Comparison of ENCODE assay signal across 8 cellular contexts in genomic region chr7:105849122-105849855, GRCh38. TPM values are rescaled to one million over a fixed set of nuclear protein-coding genes. Genes with fewer than 3 reads are reported as not detected.
DNase-seq lines count a peak whose midpoint lies in the region; ATAC-seq, FAIRE-seq and TF ChIP-seq lines count a peak whose summit lies in the region.

No MANE protein-coding gene starts in this region.

- FAIRE-seq in urothelium cell line (lab: Jason Lieb, UNC), result peak; percentile 69

- peak; percentile 46 for ATAC-seq in left lung

- H3K9me3 ChIP-seq in left lung, result no peaks in the 10 kb centered on the region

- H3K4me3 ChIP-seq in left lung, result no peak overlapping the region

- peak overlapping the region in 1 of 2 donors; percentile 21 for H3K27ac ChIP-seq in left lung

- H3K36me3 ChIP-seq in left lung, result no peaks in the 10 kb centered on the region

- peaks cover 4% of the 10 kb centered on the region for H3K9me3 Mint-ChIP-seq in activated T-cell treated with anti-CD3 and anti-CD28 coated beads, Interleukin-2, amount 50 U/mL, for 24 hours

- DNase-seq in activated gamma-delta T cell treated with Interleukin-2 at 50 U/mL for 16 hours (peak; percentile 76), activated gamma-delta T cell (lab: John Stamatoyannopoulos, UW) (no peak), left lung (no peak), urothelium cell line (ENCODE audit: low spot score) (peak; percentile 80), NCI-H2227 (lab: John Stamatoyannopoulos, UW; ENCODE audit: unreplicated experiment) (no peak), SK-N-DZ (ENCODE audit: low spot score) (no peak), GM03348 (ENCODE audit: low spot score) (no peak)
- DNase-seq in activated T-cell treated with anti-CD3 and anti-CD28 coated beads, Interleukin-2, amount 50 U/mL, for 24 hours, result peak; percentile 76

- H3K36me3 Mint-ChIP-seq in activated T-cell treated with anti-CD3 and anti-CD28 coated beads, Interleukin-2, amount 50 U/mL, for 24 hours (ENCODE audit: low read depth), result no peaks in the 10 kb centered on the region

- intact Hi-C loops in left lung (cut with DNase I), result no loop called here

- TF ChIP-seq CTCF in left lung (IDR thresholded peaks at IDR 0.05), result no peak

- H3K27me3 ChIP-seq in left lung, result no peaks in the 10 kb centered on the region

- H3K27me3 Mint-ChIP-seq in activated T-cell treated with anti-CD3 and anti-CD28 coated beads, Interleukin-2, amount 50 U/mL, for 24 hours, result no peaks in the 10 kb centered on the region

- H3K4me1 Mint-ChIP-seq in activated T-cell treated with anti-CD3 and anti-CD28 coated beads, Interleukin-2, amount 50 U/mL, for 24 hours (ENCODE audit: low read depth), result peaks cover 67% of the 10 kb centered on the region

- H3K4me3 Mint-ChIP-seq in activated T-cell treated with anti-CD3 and anti-CD28 coated beads, Interleukin-2, amount 50 U/mL, for 24 hours, result peak overlapping the region; percentile 8

- peaks cover 0 to 16% of the 10 kb centered on the region in 2 donors for H3K4me1 ChIP-seq in left lung

- peak overlapping the region; percentile 83 for H3K27ac Mint-ChIP-seq in activated T-cell treated with anti-CD3 and anti-CD28 coated beads, Interleukin-2, amount 50 U/mL, for 24 hours

RNA-seq across cellular contexts. Expression of gene ATXN7L1, which starts 27.1 kb away (rescaled TPM):
- total RNA-seq in left lung, result 10 to 100 TPM; 13.0 to 13.4 TPM
- polyA plus RNA-seq in SK-N-DZ (2014; cell fraction: cytosol; rRNA removed), result 1.9 and 3.1 TPM in 2 replicates
- 0.91 and 2.3 TPM in 2 replicates for polyA plus RNA-seq in SK-N-DZ (2014; cell fraction: nucleus; rRNA removed)

Comparison
In these comparisons a context has a peak if more than half of its experiments do, and no peak if none do; other contexts are left out.
1. DNase-seq: peak in activated gamma-delta T cell treated with Interleukin-2 at 50 U/mL for 16 hours (single experiment), activated T-cell treated with anti-CD3 and anti-CD28 coated beads, Interleukin-2, amount 50 U/mL, for 24 hours (single experiment) and urothelium cell line (single experiment); none in activated gamma-delta T cell (single experiment), left lung (0 of 2), NCI-H2227 (single experiment), SK-N-DZ (single experiment) and GM03348 (single experiment).